In genomic region chr20:31440012-31440659, GRCh38 we compare ENCODE assay signal across 2 cellular contexts.
A peak's percentile ranks its signal among the peaks of the same experiment; 100 is the strongest.
TF ChIP-seq lines count a peak whose summit lies in the region.

Gene DEFB123 (plus strand): TSS chr20:31440632. CDS start chr20:31440699, 67 bp downstream.

TF ChIP-seq in HEK293, 187 proteins besides CTCF, POLR2A, EP300 and RAD21:
- TF ChIP-seq ZNF280D (tag by site-specific recombination; IDR thresholded peaks at IDR 0.05), result no peak
- TF ChIP-seq SCRT2 (tag by site-specific recombination; IDR thresholded peaks at IDR 0.05), result peak; percentile 45
- TF ChIP-seq YY1 (tag by site-specific recombination; IDR thresholded peaks at IDR 0.05), result no peak
TF ChIP-seq in HEK293: peak in this region for 1.

TF ChIP-seq in GM12878, 131 proteins besides CTCF, POLR2A, EP300 and RAD21 (continued from another document):
- TF ChIP-seq ZNF274 (IDR thresholded peaks at IDR 0.05; ENCODE audit: insufficient read depth, insufficient read length), result no peak
- TF ChIP-seq ZSCAN29 (IDR thresholded peaks at IDR 0.05), result no peak
- no peak for TF ChIP-seq BCL11A (IDR thresholded peaks at IDR 0.05; ENCODE audit: low read depth, low read length)
- no peak for TF ChIP-seq CHD1 (IDR thresholded peaks at IDR 0.05; ENCODE audit: low read depth, low read length)
- no peak for TF ChIP-seq SUZ12 (IDR thresholded peaks at IDR 0.05; ENCODE audit: unreplicated experiment)
TF ChIP-seq in GM12878: peak in this region for 0.
